Comparison of ENCODE assay signal across 20 cellular contexts in the genomic region with DNA sequence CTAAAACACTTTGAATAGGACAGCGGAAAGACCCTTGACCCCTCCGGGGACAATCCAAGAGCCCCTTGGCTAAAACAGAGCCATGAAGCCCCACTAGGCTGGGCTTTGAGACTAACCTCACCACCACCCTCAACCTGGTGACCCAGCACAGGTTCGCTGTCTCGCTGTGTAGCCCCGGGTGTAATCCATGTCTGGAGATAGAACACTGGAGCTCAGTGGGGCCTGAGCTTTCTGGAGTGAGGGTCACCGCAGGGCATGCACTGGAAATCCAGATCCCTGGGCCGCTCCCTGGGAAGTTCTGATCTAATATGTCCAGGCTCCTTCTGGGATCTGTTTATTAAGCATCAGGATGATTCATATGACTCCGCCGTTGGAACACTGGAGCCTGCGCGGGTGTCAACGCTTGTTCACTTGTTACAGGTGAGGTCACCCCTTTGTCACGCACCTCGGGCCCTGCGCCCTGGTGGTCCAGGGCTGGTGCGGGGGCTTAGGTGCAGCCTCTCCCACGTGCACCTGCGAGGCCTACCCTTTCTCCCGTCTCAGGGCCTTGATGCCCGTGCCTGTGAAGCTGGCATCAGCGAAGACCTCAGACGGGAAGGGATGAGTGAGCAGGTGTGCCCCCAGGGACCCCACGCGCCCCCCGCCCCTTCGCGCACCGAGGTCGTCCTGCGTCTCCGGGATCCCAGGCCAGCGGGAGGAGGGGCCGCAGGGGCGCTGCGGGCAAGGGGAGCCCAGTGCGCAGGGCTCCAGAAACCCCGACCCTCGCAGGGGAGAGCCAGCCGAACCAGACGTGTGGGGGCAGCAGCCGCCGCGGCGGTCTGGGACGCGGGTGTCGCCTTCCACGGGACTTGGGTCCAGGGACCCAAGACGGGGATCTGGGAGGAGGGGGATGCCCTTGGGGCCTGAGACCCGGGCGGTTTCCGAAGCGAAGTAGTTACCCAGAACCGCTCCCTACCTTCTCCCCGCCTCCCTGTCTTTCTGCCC.
DNase-seq lines count a peak whose midpoint lies in the region; ATAC-seq, FAIRE-seq and TF ChIP-seq lines count a peak whose summit lies in the region.
"Had no signal": no experiment of that assay in that cellular context is flagged by ENCODE, and none has a peak within 500 bp of the region (broad histone marks: within the 10 kb centered on the region; RNA-seq: fewer than 3 reads in every experiment).

No MANE protein-coding gene starts in this region.

- no peak overlapping the region; the same call in 1 of the 2 replicates for H2BK15ac ChIP-seq in H1 (ENCODE audit: low read length)

- TF ChIP-seq POLR2A in H1 (IDR thresholded peaks at IDR 0.05; ENCODE audit: control extremely low read depth in 1 of 2, low read depth in 2 of 2, low read length in 2 of 2) (no peak), sigmoid colon (IDR thresholded peaks at IDR 0.05) (no peak)

- TF ChIP-seq CTCF in H1 (IDR thresholded peaks at IDR 0.05; ENCODE audit: control extremely low read depth in 1 of 3, insufficient read depth in 1 of 3, low read depth in 1 of 3, low read length in 3 of 3): no peak
- no peak for TF ChIP-seq CTCF in sigmoid colon (IDR thresholded peaks at IDR 0.05)

- peak overlapping the region; percentile 75; the same call in 1 of the 2 replicates for H2BK12ac ChIP-seq in H1 (ENCODE audit: low read depth, low read length)

- H3K14ac ChIP-seq in H1 (ENCODE audit: insufficient read length): no peak overlapping the region

- H4K8ac ChIP-seq in H1 (ENCODE audit: extremely low read depth, insufficient read depth, low read length): no peak overlapping the region

- H3K4me2 ChIP-seq in H1 (ENCODE audit: insufficient read depth in 1 of 2, low read depth in 2 of 2, low read length in 2 of 2): peak overlapping the region; percentile 73 to 91

- H3K4me1 ChIP-seq in H1 (replicated peaks in 1 of 4; ENCODE audit: control insufficient read depth in 3 of 4, insufficient read depth in 4 of 4, low read length in 3 of 4) (peaks cover 6 to 32% (median 19%) of the 10 kb centered on the region in 4 experiments), sigmoid colon (peaks cover 0 to 32% (median 16%) of the 10 kb centered on the region in 4 donors)
- H3K4me1 ChIP-seq: parathyroid adenoma had no signal

- WGBS in H1 (ENCODE audit: extremely low coverage in 1 of 2, insufficient coverage in 1 of 2, insufficient read length in 1 of 2, insufficient replicate concordance in 2 of 2, low coverage in 1 of 2, low lambda C conversion rate in 2 of 2, missing lambda C conversion rate in 1 of 2), 2 experiments: 24% methylated on average over 19 of the region's 55 CpGs; no CpG with 5 or more reads in 1 of the 2 experiments
- WGBS in sigmoid colon, 2 donors: 10 to 19% methylated on average over 55 of the region's 55 CpGs

- H4K91ac ChIP-seq in H1 (replicated peaks; ENCODE audit: insufficient read length, low read length): no peak overlapping the region

- H3K9me3 ChIP-seq in H1 (ENCODE audit: insufficient read depth in 2 of 2, low read depth in 1 of 2, low read length in 1 of 2): no peaks in the 10 kb centered on the region
- H3K9me3 ChIP-seq in sigmoid colon: no peaks in the 10 kb centered on the region

- H2AK5ac ChIP-seq in H1 (ENCODE audit: low read depth, low read length): no peak overlapping the region

- H3K56ac ChIP-seq in H1 (replicated peaks; ENCODE audit: insufficient read length, low read depth, low read length): no peak overlapping the region

- H3K79me2 ChIP-seq in H1 (ENCODE audit: control insufficient read depth in 1 of 2, insufficient read depth in 2 of 2, low read length in 2 of 2): no peaks in the 10 kb centered on the region
- H3K79me2 ChIP-seq: parathyroid adenoma had no signal

- no peak overlapping the region for H2BK120ac ChIP-seq in H1 (replicated peaks; ENCODE audit: low read depth, low read length)

- no peak overlapping the region for H3K23ac ChIP-seq in H1 (ENCODE audit: insufficient read length)

- H3K4me3 ChIP-seq in H7 (ENCODE audit: insufficient read depth, low read depth, low read length) (peak overlapping the region; percentile 54), H1 (ENCODE audit: extremely low read depth in 1 of 4, insufficient read depth in 2 of 4, low read depth in 3 of 4, low read length in 4 of 4) (peak overlapping the region; percentile 18 to 62 (median 46)), sigmoid colon (peak overlapping the region; percentile 36 to 52 (median 42))
- H3K4me3 ChIP-seq: GM12878 had no signal

- H3K27me3 ChIP-seq in H7 (ENCODE audit: control insufficient read depth, insufficient read depth, low read length) (peaks cover 72% of the 10 kb centered on the region), H1 (replicated peaks in 1 of 4; ENCODE audit: control insufficient read depth in 3 of 4, extremely low read depth in 1 of 4, insufficient read depth in 3 of 4, low read length in 3 of 4) (peaks cover 45 to 82% (median 73%) of the 10 kb centered on the region in 4 experiments), sigmoid colon (peaks cover 0 to 25% (median 0%) of the 10 kb centered on the region in 3 donors)

- no peaks in the 10 kb centered on the region for H3K79me1 ChIP-seq in H1 (ENCODE audit: low read depth, low read length)

- H2BK5ac ChIP-seq in H1 (ENCODE audit: low read depth, low read length): 0 out of 2 replicates have a peak overlapping the region, but pooled peaks have one; percentile 24

- DNase-seq in H7 (peak; percentile 80), H1 (ENCODE audit: low read depth in 1 of 2, low spot score in 2 of 2) (no peak), iris pigment epithelial cell (ENCODE audit: low read depth) (peak; percentile 16), sigmoid colon (peak; percentile 85), C1 segment of cervical spinal cord (lab: John Stamatoyannopoulos, UW) (no peak), retina (no peak), NCI-H526 treated with DMSO at 0.1 percent for 48 hours (lab: John Stamatoyannopoulos, UW) (no peak)
- DNase-seq: activated CD4-positive, alpha-beta memory T cell treated with anti-CD3 and anti-CD28 coated beads for 36 hours; activated T-cell treated with anti-CD3 and anti-CD28 coated beads, Interleukin-2, amount 50 U/mL, for 72 hours; central memory CD4-positive, alpha-beta T cell; NCI-H2227 treated with DMSO at 0.1 percent for 48 hours; RPMI8226; stimulated activated naive CD4-positive, alpha-beta T cell had no signal

- H2AFZ ChIP-seq in H1 (ENCODE audit: low read length): no peak overlapping the region
- H2AFZ ChIP-seq: parathyroid adenoma had no signal

- no peak for FAIRE-seq in H1 (lab: Jason Lieb, UNC)
- FAIRE-seq: frontal cortex, G401.6, GM12878, H54 had no signal

- H4K20me1 ChIP-seq in H1 (replicated peaks in 1 of 2; ENCODE audit: control insufficient read depth in 1 of 2, insufficient read depth in 2 of 2, low read length in 2 of 2): no peaks in the 10 kb centered on the region

- intact Hi-C loops in sigmoid colon (cut with DNase I): loop anchor here (5.0 kb wide), 1 partner anchor 134 kb away; no protein-coding TSS in a partner anchor

- H3K27ac ChIP-seq in H1 (ENCODE audit: low read depth, low read length) (no peak overlapping the region), sigmoid colon (peak overlapping the region in 3 of 4 donors; percentile 22 to 74 (median 59))
- H3K27ac ChIP-seq: parathyroid adenoma, VCaP had no signal

- H3K4ac ChIP-seq in H1 (replicated peaks; ENCODE audit: insufficient read length, low read depth, low read length): no peak overlapping the region

- peak overlapping the region; percentile 51; the same call in 1 of the 2 replicates for H3K18ac ChIP-seq in H1 (ENCODE audit: extremely low read depth, low read length)

- POLR2A ChIA-PET in H1 (lab: Charles Lee; ENCODE audit: partially characterized antibody): interaction anchor here (0.7 to 2.7 kb wide), 3 partner anchors 9 to 224 kb away, joined by 3 to 9 read pairs (median 4); a partner anchor contains a TSS

- H3K9ac ChIP-seq in H1 (replicated peaks in 1 of 4; ENCODE audit: extremely low read depth in 1 of 4, low read depth in 3 of 4, low read length in 3 of 4): no peak overlapping the region
- H3K9ac ChIP-seq: parathyroid adenoma had no signal

- TF ChIP-seq EP300 in H1 (IDR thresholded peaks at IDR 0.05; ENCODE audit: borderline replicate concordance in 1 of 2, low read depth in 2 of 2, low read length in 2 of 2) (no peak), sigmoid colon (IDR thresholded peaks at IDR 0.05) (peak in 2 of 4 donors; percentile 66 to 81)

- H2BK20ac ChIP-seq in H1 (ENCODE audit: low read length): no peak overlapping the region

- H3K36me3 ChIP-seq in H7 (replicated peaks; ENCODE audit: control insufficient read depth, insufficient read depth, low read length) (no peaks in the 10 kb centered on the region), H1 (ENCODE audit: control insufficient read depth in 2 of 4, insufficient read depth in 4 of 4, low read length in 3 of 4) (no peaks in the 10 kb centered on the region), sigmoid colon (no peaks in the 10 kb centered on the region)

- no peak for ATAC-seq in esophagus mucosa
- ATAC-seq: activated T-cell treated with anti-CD3 and anti-CD28 coated beads, Interleukin-2, amount 50 U/mL, for 72 hours; GM12878 had no signal

- TF ChIP-seq RAD21 in H1 (IDR thresholded peaks at IDR 0.05 in 1 of 2, conservative IDR thresholded peaks at IDR 0.05 in 1 of 2; ENCODE audit: low read depth in 2 of 2, low read length in 2 of 2): no peak

- CTCF ChIA-PET in H1 (lab: Charles Lee; ENCODE audit: partially characterized antibody): interaction anchor here (0.8 to 2.9 kb wide), 8 partner anchors 12 to 284 kb away, joined by 3 to 15 read pairs (median 4); no protein-coding TSS in a partner anchor

- H3K23me2 ChIP-seq in H1 (ENCODE audit: low read depth, low read length): peaks cover 12% of the 10 kb centered on the region; the same call in 1 of the 2 replicates

- H4K5ac ChIP-seq in H1 (ENCODE audit: insufficient read length, low read depth, low read length): no peak overlapping the region

TF ChIP-seq in H1, 55 proteins besides CTCF, POLR2A, EP300 and RAD21:
- TF ChIP-seq CBX5 (IDR thresholded peaks at IDR 0.05; ENCODE audit: low read depth, low read length): no peak
- peak; percentile 71 for TF ChIP-seq EZH2 (IDR thresholded peaks at IDR 0.05; ENCODE audit: low read depth, low read length, severe bottlenecking)
- TF ChIP-seq, protein P1, sequence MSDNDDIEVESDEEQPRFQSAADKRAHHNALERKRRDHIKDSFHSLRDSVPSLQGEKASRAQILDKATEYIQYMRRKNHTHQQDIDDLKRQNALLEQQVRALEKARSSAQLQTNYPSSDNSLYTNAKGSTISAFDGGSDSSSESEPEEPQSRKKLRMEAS (IDR thresholded peaks at IDR 0.05): peak; percentile 40
- peak; percentile 75; the same call in 1 of the 2 replicates for TF ChIP-seq SUZ12 (IDR thresholded peaks at IDR 0.05; ENCODE audit: low read length)
- no peak for TF ChIP-seq SP2 (IDR thresholded peaks at IDR 0.05; ENCODE audit: low read length)
- no peak for TF ChIP-seq MAFK (IDR thresholded peaks at IDR 0.05; ENCODE audit: low read depth, low read length)
- TF ChIP-seq PHF8 (conservative IDR thresholded peaks at IDR 0.05; ENCODE audit: low read depth, low read length): 0 out of 2 replicates have a peak, but pooled peaks have one; percentile 22

Comparison
In these comparisons a context has a peak if more than half of its experiments do, and no peak if none do; other contexts are left out.
1. DNase-seq: peak in H7 (single experiment), iris pigment epithelial cell (single experiment) and sigmoid colon (single experiment); none in H1 (0 of 2), C1 segment of cervical spinal cord (0 of 14), retina (single experiment) and NCI-H526 treated with DMSO at 0.1 percent for 48 hours (single experiment).
2. Peak in every context shown above with its lines, with median percentiles within 50 percentile points of each other: H3K4me3 ChIP-seq.